ENCODE assay signal across 1 cellular context in the genomic region with DNA sequence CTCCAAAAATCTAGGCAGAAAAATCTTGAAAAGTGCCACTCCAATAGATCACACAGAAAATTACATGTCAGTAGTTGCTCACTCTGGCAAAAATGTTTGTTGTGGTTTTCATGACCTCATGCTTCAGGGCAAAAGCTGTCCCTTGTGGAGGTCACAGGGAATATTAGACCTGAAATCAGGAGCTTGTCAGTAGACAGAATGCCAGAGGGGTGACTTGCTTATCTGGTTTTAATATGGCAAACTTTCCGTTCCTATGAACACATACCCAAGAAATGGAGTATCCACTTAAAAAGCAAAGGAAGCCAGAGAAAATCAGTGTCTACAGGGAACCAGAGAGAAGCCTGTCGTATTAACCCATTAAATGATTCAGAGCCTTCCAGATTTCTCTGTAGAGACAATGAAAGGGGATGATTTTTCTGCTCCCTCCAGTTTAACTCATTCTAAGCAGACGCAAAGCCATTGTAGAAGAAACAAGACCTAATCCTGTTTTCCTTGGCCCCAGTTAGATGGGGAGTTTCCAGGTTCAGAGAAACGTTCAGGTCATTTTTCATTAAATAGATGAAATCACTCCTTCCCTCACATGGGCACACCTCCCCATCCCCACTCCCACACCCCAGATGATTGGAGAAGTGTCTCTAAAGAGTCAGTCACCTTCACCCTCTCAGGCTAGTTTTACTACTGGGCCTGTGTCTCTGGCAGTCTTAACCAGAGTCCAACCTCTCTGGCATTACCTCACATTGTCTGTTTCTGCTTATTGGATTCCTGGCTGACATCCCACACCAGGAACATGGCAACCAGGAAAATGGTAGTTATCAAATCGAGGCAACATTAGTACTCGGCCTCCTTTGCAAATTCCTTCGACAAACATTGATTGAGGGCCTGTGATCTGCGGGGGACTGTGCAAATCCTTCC.
A peak's percentile ranks its signal among the peaks of the same experiment; 100 is the strongest.
TF ChIP-seq lines count a peak whose summit lies in the region.

No MANE protein-coding gene starts in this region.

TF ChIP-seq in A549, 52 proteins besides CTCF, POLR2A, EP300 and RAD21 (continued from another document):
- TF ChIP-seq, protein P1, sequence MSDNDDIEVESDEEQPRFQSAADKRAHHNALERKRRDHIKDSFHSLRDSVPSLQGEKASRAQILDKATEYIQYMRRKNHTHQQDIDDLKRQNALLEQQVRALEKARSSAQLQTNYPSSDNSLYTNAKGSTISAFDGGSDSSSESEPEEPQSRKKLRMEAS (IDR thresholded peaks at IDR 0.05), result peak; percentile 33; the same call in 1 of the 2 replicates
- no peak for TF ChIP-seq CHD2 (IDR thresholded peaks at IDR 0.05; ENCODE audit: low read length, partially characterized antibody)
- no peak for TF ChIP-seq REST (IDR thresholded peaks at IDR 0.05)
- TF ChIP-seq NFE2L2 (conservative IDR thresholded peaks at IDR 0.05; ENCODE audit: low read length), result no peak
- no peak for TF ChIP-seq HOXA7 (CRISPR knock-in tag; IDR thresholded peaks at IDR 0.05)
- TF ChIP-seq PBX3 (IDR thresholded peaks at IDR 0.05), result no peak
